ENCODE assay signal across 9 cellular contexts in the genomic region with DNA sequence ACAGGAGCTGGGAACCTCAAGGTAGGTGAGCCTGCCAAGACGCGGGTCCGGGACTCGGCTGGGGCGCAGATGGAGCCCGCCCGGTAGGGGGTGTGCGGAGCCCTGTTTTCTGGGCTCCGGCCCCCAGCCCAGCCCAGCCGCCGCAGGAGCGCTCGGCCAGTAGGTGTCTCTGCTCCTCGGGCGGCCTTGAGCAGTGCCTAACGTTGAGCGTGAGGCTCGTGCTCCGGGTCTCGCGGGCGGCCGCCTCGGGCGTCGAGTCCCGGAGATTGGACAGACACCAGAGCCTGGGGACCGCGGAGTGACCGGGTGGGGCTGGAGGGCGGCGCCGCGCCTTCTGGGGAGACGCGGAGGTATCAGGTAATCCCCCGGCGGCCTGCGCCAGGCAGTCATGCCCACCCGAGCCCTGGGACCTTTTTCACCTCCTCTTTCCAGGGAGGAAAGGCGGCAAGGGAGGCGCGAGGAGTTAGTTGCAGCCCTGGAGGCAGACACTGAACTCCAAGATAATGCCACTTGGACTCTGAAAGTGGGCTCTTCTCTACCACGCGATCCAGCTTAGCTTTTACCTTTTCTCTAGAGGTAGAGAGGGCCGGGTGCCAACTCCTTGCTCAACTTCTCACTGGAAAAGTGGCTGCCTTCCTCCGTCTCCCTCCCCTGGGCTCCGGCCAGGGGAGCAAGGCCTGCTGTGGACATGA. TPM values are rescaled to one million over a fixed set of nuclear protein-coding genes. Genes with fewer than 3 reads are reported as not detected.
DNase-seq lines count a peak whose midpoint lies in the region; ATAC-seq, FAIRE-seq and TF ChIP-seq lines count a peak whose summit lies in the region.
"Had no signal": no experiment of that assay in that cellular context is flagged by ENCODE, and none has a peak within 500 bp of the region (broad histone marks: within the 10 kb centered on the region; RNA-seq: fewer than 3 reads in every experiment).

No MANE protein-coding gene starts in this region.

- in situ Hi-C loops in transverse colon (cut with MboI; ENCODE audit: low pct_ligation_motif_present in 1 of 4, low pct_unique_long_range_greater_than_20kb in 1 of 4, low sequenced_read_pairs in 3 of 4): loop anchor here in 1 of 4 donors (25.0 kb wide), 1 partner anchor 160 kb away; a partner anchor contains a TSS

- no peak overlapping the region for H3K56ac ChIP-seq in H9 (ENCODE audit: insufficient read length, low read depth, low read length)

- H2BK5ac ChIP-seq in H9 (ENCODE audit: insufficient read length, low read length): no peak overlapping the region

- H3K4me1 ChIP-seq in H9 (ENCODE audit: insufficient read depth, low read length) (no peaks in the 10 kb centered on the region; the same call in 1 of the 2 replicates), transverse colon (peaks cover 0 to 10% (median 9%) of the 10 kb centered on the region in 4 donors)

- no peak overlapping the region; the same call in 1 of the 2 replicates for H3K14ac ChIP-seq in H9 (ENCODE audit: insufficient read depth, low read length)

- no peak overlapping the region for H3K4ac ChIP-seq in H9 (ENCODE audit: low read depth, low read length)

- H3K36me3 Mint-ChIP-seq in H9 (ENCODE audit: insufficient read depth in 1 of 3, low read depth in 3 of 3): no peaks in the 10 kb centered on the region
- no peaks in the 10 kb centered on the region for H3K36me3 Mint-ChIP-seq in natural killer cell treated with Interleukin-12 subunit alpha and Interleukin-12 subunit beta and Interleukin-15 and Interleukin-18, amount 100 ng/mL, for 72 hours

- H3K23ac ChIP-seq in H9 (ENCODE audit: insufficient read length, low read depth, low read length): no peak overlapping the region

- H3K36me3 ChIP-seq in transverse colon: no peaks in the 10 kb centered on the region

- H4K20me1 ChIP-seq in H9 (ENCODE audit: control insufficient read depth, insufficient read depth, insufficient read length): no peaks in the 10 kb centered on the region

- no peaks in the 10 kb centered on the region for H3K79me2 ChIP-seq in H9 (ENCODE audit: insufficient read depth, low read length)

- H3K4me3 ChIP-seq in fibroblast of pulmonary artery (replicated peaks; ENCODE audit: low read depth, low read length) (peak overlapping the region; percentile 21), transverse colon (peak overlapping the region in 2 of 4 donors; percentile 24 to 36)

- FAIRE-seq in GM12891 (lab: Jason Lieb, UNC): peak; percentile 45
- FAIRE-seq: endometrium had no signal

- H3K27ac ChIP-seq in H9 (ENCODE audit: insufficient read length, low read depth, low read length): no peak overlapping the region
- H3K27ac ChIP-seq in transverse colon: no peak overlapping the region

- H3K18ac ChIP-seq in H9 (ENCODE audit: insufficient read length, low read depth, low read length): no peak overlapping the region

- no peak for TF ChIP-seq EP300 in transverse colon (IDR thresholded peaks at IDR 0.05; ENCODE audit: low read depth)

- no peak overlapping the region for H2AFZ ChIP-seq in H9 (ENCODE audit: low read length)

- DNase-seq in GM12891 (ENCODE audit: insufficient read length, low spot score) (peak; percentile 59), H9 (peak; percentile 88), M059J (ENCODE audit: low read depth) (peak; percentile 40), activated T-cell treated with anti-CD3 and anti-CD28 coated beads for 4 hours (peak; percentile 6), fibroblast of pulmonary artery (ENCODE audit: low read depth) (peak; percentile 39), transverse colon (peak; percentile 38), NCI-H1694 treated with DMSO at 0.1 percent for 48 hours (lab: John Stamatoyannopoulos, UW) (no peak)
- no peak for DNase-seq in natural killer cell treated with Interleukin-12 subunit alpha and Interleukin-12 subunit beta and Interleukin-15 and Interleukin-18, amount 100 ng/mL, for 72 hours (ENCODE audit: low spot score)

- H3K27ac Mint-ChIP-seq in H9: no peak overlapping the region
- no peak overlapping the region for H3K27ac Mint-ChIP-seq in natural killer cell treated with Interleukin-12 subunit alpha and Interleukin-12 subunit beta and Interleukin-15 and Interleukin-18, amount 100 ng/mL, for 72 hours

- peaks cover 3% of the 10 kb centered on the region for H3K27me3 Mint-ChIP-seq in H9 (ENCODE audit: low read depth)
- peaks cover 15 to 20% of the 10 kb centered on the region in 2 donors for H3K27me3 Mint-ChIP-seq in natural killer cell treated with Interleukin-12 subunit alpha and Interleukin-12 subunit beta and Interleukin-15 and Interleukin-18, amount 100 ng/mL, for 72 hours

- TF ChIP-seq POLR2A in GM12891 (IDR thresholded peaks at IDR 0.05; ENCODE audit: low read depth, low read length) (no peak), transverse colon (IDR thresholded peaks at IDR 0.05) (no peak)

- H3K9me3 ChIP-seq in H9 (ENCODE audit: control insufficient read depth, low read depth, low read length) (no peaks in the 10 kb centered on the region), transverse colon (no peaks in the 10 kb centered on the region)

- H4K91ac ChIP-seq in H9 (ENCODE audit: insufficient read length, low read depth, low read length): no peak overlapping the region

- H3K79me1 ChIP-seq in H9 (ENCODE audit: insufficient read depth, low read depth, low read length, poor library complexity, severe bottlenecking): no peaks in the 10 kb centered on the region

- H3K9me3 Mint-ChIP-seq in H9: no peaks in the 10 kb centered on the region
- H3K9me3 Mint-ChIP-seq in natural killer cell treated with Interleukin-12 subunit alpha and Interleukin-12 subunit beta and Interleukin-15 and Interleukin-18, amount 100 ng/mL, for 72 hours: no peaks in the 10 kb centered on the region

- H3K4me3 Mint-ChIP-seq in H9: no peak overlapping the region
- no peak overlapping the region for H3K4me3 Mint-ChIP-seq in natural killer cell treated with Interleukin-12 subunit alpha and Interleukin-12 subunit beta and Interleukin-15 and Interleukin-18, amount 100 ng/mL, for 72 hours

- intact Hi-C loops in transverse colon (cut with DNase I; ENCODE audit: low total_unique reads): no loop called here

- H2BK15ac ChIP-seq in H9 (ENCODE audit: low read depth, low read length): no peak overlapping the region

- H4K5ac ChIP-seq in H9 (ENCODE audit: insufficient read length, low read depth, low read length): no peak overlapping the region

- peaks cover 7% of the 10 kb centered on the region for H3K23me2 ChIP-seq in H9 (ENCODE audit: insufficient read length, low read depth, low read length, poor library complexity, severe bottlenecking)

- H3K27me3 ChIP-seq in H9 (ENCODE audit: insufficient read depth, low read length): no peaks in the 10 kb centered on the region; the same call in 1 of the 2 replicates
- peaks cover 32% of the 10 kb centered on the region for H3K27me3 ChIP-seq in transverse colon

- H3K4me2 ChIP-seq in H9 (ENCODE audit: insufficient read depth, insufficient read length, low read length): peak overlapping the region; percentile 65

- no peak overlapping the region for H2BK120ac ChIP-seq in H9 (ENCODE audit: low read depth, low read length, poor library complexity, severe bottlenecking)

- peak; percentile 80 for TF ChIP-seq CTCF in H9 (conservative IDR thresholded peaks at IDR 0.05)
- peak; percentile 47 for TF ChIP-seq CTCF in fibroblast of pulmonary artery (IDR thresholded peaks at IDR 0.05; ENCODE audit: low read length, missing control alignments)
- peak; percentile 25 to 55 (median 40) for TF ChIP-seq CTCF in transverse colon (IDR thresholded peaks at IDR 0.05)

- H4K8ac ChIP-seq in H9 (replicated peaks; ENCODE audit: insufficient read length, low read depth, low read length): no peak overlapping the region

- H3T11ph ChIP-seq in H9 (ENCODE audit: low read length): no peak overlapping the region

- peak overlapping the region; percentile 5 for H3K9ac ChIP-seq in H9 (ENCODE audit: extremely low read depth, insufficient read length, low read length)

- peaks cover 5 to 7% of the 10 kb centered on the region in 2 experiments for H3K4me1 Mint-ChIP-seq in H9
- H3K4me1 Mint-ChIP-seq in natural killer cell treated with Interleukin-12 subunit alpha and Interleukin-12 subunit beta and Interleukin-15 and Interleukin-18, amount 100 ng/mL, for 72 hours (ENCODE audit: low read depth in 2 of 2): no peaks in the 10 kb centered on the region

- H2AK5ac ChIP-seq in H9 (ENCODE audit: insufficient read length, low read length): no peak overlapping the region

- WGBS in H9 (ENCODE audit: extremely low coverage, insufficient read length, low lambda C conversion rate): no CpG with 5 or more reads among the region's 48 CpGs
- WGBS in transverse colon (ENCODE audit: low coverage in 1 of 2), 2 donors: 12% methylated on average over 39 of the region's 48 CpGs; no CpG with 5 or more reads in 1 of the 2 donors

- ATAC-seq in natural killer cell treated with Interleukin-12 subunit alpha and Interleukin-12 subunit beta and Interleukin-15 and Interleukin-18, amount 100 ng/mL, for 72 hours: peak; percentile 67 to 81

- H2BK20ac ChIP-seq in H9 (ENCODE audit: low read depth, low read length, poor library complexity, severe bottlenecking): no peak overlapping the region

- H2BK12ac ChIP-seq in H9 (ENCODE audit: insufficient read length, low read depth, low read length): no peak overlapping the region

TF ChIP-seq in GM12891, 5 proteins besides CTCF, POLR2A, EP300 and RAD21:
- TF ChIP-seq TAF1 (IDR thresholded peaks at IDR 0.05; ENCODE audit: low read depth, low read length) (no peak), POLR2AphosphoS5 (IDR thresholded peaks at IDR 0.05; ENCODE audit: low read depth, low read length) (no peak), PAX5 (IDR thresholded peaks at IDR 0.05; ENCODE audit: insufficient read depth, low read length, severe bottlenecking) (no peak), SPI1 (IDR thresholded peaks at IDR 0.05; ENCODE audit: low read depth, low read length) (no peak), POU2F2 (IDR thresholded peaks at IDR 0.05; ENCODE audit: low read depth, low read length) (no peak)

RNA-seq across cellular contexts. Expression of a gene that starts 14.5 kb away (rescaled TPM):
- polyA plus RNA-seq in GM12891 (2012; ENCODE audit: low read depth, missing spikeins): not detected
- total RNA-seq in H9 (2021): not detected in 2 replicates
- not detected in 2 replicates for total RNA-seq in M059J (2014; rRNA removed; shearing (Covaris generic))
- total RNA-seq in natural killer cell treated with Interleukin-12 subunit alpha and Interleukin-12 subunit beta and Interleukin-15 and Interleukin-18, amount 100 ng/mL, for 72 hours: not detected
- not detected for total RNA-seq in transverse colon

RNA-seq across cellular contexts. Expression of a gene that starts 36.4 kb away (rescaled TPM):
- polyA plus RNA-seq in GM12891 (2012; ENCODE audit: low read depth, missing spikeins): not detected
- total RNA-seq in H9 (2021): not detected in 2 replicates
- not detected in 2 replicates for total RNA-seq in M059J (2014; rRNA removed; shearing (Covaris generic))
- not detected for total RNA-seq in natural killer cell treated with Interleukin-12 subunit alpha and Interleukin-12 subunit beta and Interleukin-15 and Interleukin-18, amount 100 ng/mL, for 72 hours
- not detected for total RNA-seq in transverse colon

Comparison
In these comparisons a context has a peak if more than half of its experiments do, and no peak if none do; other contexts are left out.
1. DNase-seq: peak in GM12891 (single experiment), H9 (single experiment), M059J (single experiment), activated T-cell treated with anti-CD3 and anti-CD28 coated beads for 4 hours (single experiment), fibroblast of pulmonary artery (single experiment) and transverse colon (single experiment); none in natural killer cell treated with Interleukin-12 subunit alpha and Interleukin-12 subunit beta and Interleukin-15 and Interleukin-18, amount 100 ng/mL, for 72 hours (single experiment) and NCI-H1694 treated with DMSO at 0.1 percent for 48 hours (single experiment).
2. Peak in every context shown above with its lines, with median percentiles within 50 percentile points of each other: CTCF ChIP-seq.